23 cellular contexts compared by ENCODE assay signal in genomic region chr17:4928881-4929280, GRCh38. TPM values are rescaled to one million over a fixed set of nuclear protein-coding genes. Genes with fewer than 3 reads are reported as not detected.
A peak's percentile ranks its signal among the peaks of the same experiment; 100 is the strongest.
DNase-seq lines count a peak whose midpoint lies in the region; FAIRE-seq and TF ChIP-seq lines count a peak whose summit lies in the region.
"Had no signal": no experiment of that assay in that cellular context is flagged by ENCODE, and none has a peak within 500 bp of the region (broad histone marks: within the 10 kb centered on the region; RNA-seq: fewer than 3 reads in every experiment).

No MANE protein-coding gene starts in this region.

- no peak overlapping the region for H3K56ac ChIP-seq in H1 (replicated peaks; ENCODE audit: insufficient read length, low read depth, low read length)

- peaks cover 0 to 2% (median 0%) of the 10 kb centered on the region in 4 experiments; a peak in 1 of 8 replicates for H3K36me3 ChIP-seq in H1 (ENCODE audit: control insufficient read depth in 2 of 4, insufficient read depth in 4 of 4, low read length in 3 of 4)
- H3K36me3 ChIP-seq in endothelial cell of umbilical vein (ENCODE audit: control insufficient read depth in 2 of 2, extremely low read depth in 1 of 2, insufficient read depth in 2 of 2, low read length in 2 of 2): no peaks in the 10 kb centered on the region

- no peaks in the 10 kb centered on the region for H4K20me1 ChIP-seq in H1 (replicated peaks in 1 of 2; ENCODE audit: control insufficient read depth in 1 of 2, insufficient read depth in 2 of 2, low read length in 2 of 2)
- no peaks in the 10 kb centered on the region for H4K20me1 ChIP-seq in endothelial cell of umbilical vein (replicated peaks; ENCODE audit: control insufficient read depth, extremely low read depth, insufficient read depth, low read length)

- no peak overlapping the region for H2BK20ac ChIP-seq in H1 (ENCODE audit: low read length)

- DNase-seq in activated naive CD4-positive, alpha-beta T cell treated with anti-CD3 and anti-CD28 coated beads for 36 hours: no peak
- DNase-seq in H1 (ENCODE audit: low read depth in 1 of 2, low spot score in 2 of 2) (no peak), endothelial cell of umbilical vein (ENCODE audit: low read depth, low spot score) (no peak), iPS-NIHi11 (ENCODE audit: low spot score) (no peak), occipital lobe (lab: John Stamatoyannopoulos, UW) (no peak)
- DNase-seq: AML-193; CD4-positive, alpha-beta memory T cell; CD8-positive, alpha-beta memory T cell; COR-L47; DMS79 treated with DMSO at 0.1 percent for 48 hours; GF-D8 had no signal

- H3K9ac ChIP-seq in H1 (replicated peaks in 1 of 4; ENCODE audit: extremely low read depth in 1 of 4, low read depth in 3 of 4, low read length in 3 of 4): no peak overlapping the region
- no peak overlapping the region for H3K9ac ChIP-seq in endothelial cell of umbilical vein (replicated peaks; ENCODE audit: extremely low read depth, insufficient read depth, low read length)
- H3K9ac ChIP-seq: BLaER1 treated with 17β-estradiol and CSF1 and Interleukin-3, amounts not matched to agents 10 nM and 100 nM had no signal

- no peak overlapping the region for H2BK5ac ChIP-seq in H1 (ENCODE audit: low read depth, low read length)

- H3K4me2 ChIP-seq in H1 (ENCODE audit: insufficient read depth in 1 of 2, low read depth in 2 of 2, low read length in 2 of 2) (no peak overlapping the region), endothelial cell of umbilical vein (ENCODE audit: insufficient read depth, low read length) (no peak overlapping the region)
- H3K4me2 ChIP-seq: A549; BLaER1 treated with 17β-estradiol and CSF1 and Interleukin-3, amounts not matched to agents 10 nM and 100 nM had no signal

- H3K18ac ChIP-seq in H1 (ENCODE audit: extremely low read depth, low read length): no peak overlapping the region

- no peak overlapping the region for H2AFZ ChIP-seq in H1 (ENCODE audit: low read length)
- no peak overlapping the region for H2AFZ ChIP-seq in endothelial cell of umbilical vein (ENCODE audit: low read depth, low read length)

- no peak overlapping the region for H4K5ac ChIP-seq in H1 (ENCODE audit: insufficient read length, low read depth, low read length)

- H3K23me2 ChIP-seq in H1 (ENCODE audit: low read depth, low read length): no peaks in the 10 kb centered on the region

- no peaks in the 10 kb centered on the region for H3K79me1 ChIP-seq in H1 (ENCODE audit: low read depth, low read length)

- dilution Hi-C loops in endothelial cell of umbilical vein (cut with MboI; ENCODE audit: extremely low pct_ligation_motif_present, low sequenced_read_pairs): no loop called here

- TSS peak; percentile 9 for BruUV-seq in endothelial cell of umbilical vein (replicated peaks; lab: Mats Ljungman, UMichigan)

- no peaks in the 10 kb centered on the region; a peak in 1 of 7 replicates for H3K4me1 ChIP-seq in H1 (replicated peaks in 1 of 4; ENCODE audit: control insufficient read depth in 3 of 4, insufficient read depth in 4 of 4, low read length in 3 of 4)
- no peaks in the 10 kb centered on the region for H3K4me1 ChIP-seq in endothelial cell of umbilical vein (ENCODE audit: control insufficient read depth, extremely low read depth, insufficient read depth, low read length)
- H3K4me1 ChIP-seq: A549 had no signal

- H2BK12ac ChIP-seq in H1 (ENCODE audit: low read depth, low read length): no peak overlapping the region

- no peak overlapping the region for H2AK5ac ChIP-seq in H1 (ENCODE audit: low read depth, low read length)

- H3K27ac ChIP-seq in H1 (ENCODE audit: low read depth, low read length): no peak overlapping the region
- no peak overlapping the region for H3K27ac ChIP-seq in endothelial cell of umbilical vein (ENCODE audit: insufficient read depth, low read depth, low read length)
- H3K27ac ChIP-seq: 22Rv1; A549; BLaER1 treated with 17β-estradiol and CSF1 and Interleukin-3, amounts not matched to agents 10 nM and 100 nM; C4-2B had no signal

- H3K79me2 ChIP-seq in H1 (ENCODE audit: control insufficient read depth in 1 of 2, insufficient read depth in 2 of 2, low read length in 2 of 2) (no peaks in the 10 kb centered on the region), endothelial cell of umbilical vein (ENCODE audit: control insufficient read depth, insufficient read depth, low read length) (no peaks in the 10 kb centered on the region)

- 93 to 100% methylated on average over 1 to 17 of the region's 18 CpGs for WGBS in H1 (ENCODE audit: extremely low coverage in 1 of 2, insufficient coverage in 1 of 2, insufficient read length in 1 of 2, insufficient replicate concordance in 2 of 2, low coverage in 1 of 2, low lambda C conversion rate in 2 of 2, missing lambda C conversion rate in 1 of 2), 2 experiments

- H3K9me3 ChIP-seq in H1 (ENCODE audit: insufficient read depth in 2 of 2, low read depth in 1 of 2, low read length in 1 of 2) (no peaks in the 10 kb centered on the region), endothelial cell of umbilical vein (replicated peaks; ENCODE audit: control insufficient read depth, insufficient read depth, low read length) (no peaks in the 10 kb centered on the region)
- H3K9me3 ChIP-seq: A549; BLaER1 treated with 17β-estradiol and CSF1 and Interleukin-3, amounts not matched to agents 10 nM and 100 nM had no signal

- no peak overlapping the region for H3K23ac ChIP-seq in H1 (ENCODE audit: insufficient read length)

- H2BK120ac ChIP-seq in H1 (replicated peaks; ENCODE audit: low read depth, low read length): no peak overlapping the region

- no peak overlapping the region for H4K91ac ChIP-seq in H1 (replicated peaks; ENCODE audit: insufficient read length, low read length)

- H3K14ac ChIP-seq in H1 (ENCODE audit: insufficient read length): no peak overlapping the region

- H3K9me3 Mint-ChIP-seq in activated naive CD4-positive, alpha-beta T cell treated with anti-CD3 and anti-CD28 coated beads, Interleukin-2, amount 50 U/mL, for 24 hours: no peaks in the 10 kb centered on the region
- H3K9me3 Mint-ChIP-seq in activated naive CD4-positive, alpha-beta T cell treated with anti-CD3 and anti-CD28 coated beads for 36 hours: no peaks in the 10 kb centered on the region
- H3K9me3 Mint-ChIP-seq: CD8-positive, alpha-beta memory T cell had no signal

- H3K4me3 Mint-ChIP-seq in activated naive CD4-positive, alpha-beta T cell treated with anti-CD3 and anti-CD28 coated beads, Interleukin-2, amount 50 U/mL, for 24 hours: no peak overlapping the region
- H3K4me3 Mint-ChIP-seq in activated naive CD4-positive, alpha-beta T cell treated with anti-CD3 and anti-CD28 coated beads for 36 hours: no peak overlapping the region
- H3K4me3 Mint-ChIP-seq: B cell; CD4-positive, alpha-beta memory T cell; CD8-positive, alpha-beta memory T cell had no signal

- no peaks in the 10 kb centered on the region for H3K27me3 Mint-ChIP-seq in activated naive CD4-positive, alpha-beta T cell treated with anti-CD3 and anti-CD28 coated beads, Interleukin-2, amount 50 U/mL, for 24 hours
- peaks cover 1% of the 10 kb centered on the region for H3K27me3 Mint-ChIP-seq in activated naive CD4-positive, alpha-beta T cell treated with anti-CD3 and anti-CD28 coated beads for 36 hours (ENCODE audit: low read depth)
- H3K27me3 Mint-ChIP-seq: CD4-positive, alpha-beta memory T cell; CD8-positive, alpha-beta memory T cell had no signal

- TF ChIP-seq EP300 in H1 (IDR thresholded peaks at IDR 0.05; ENCODE audit: borderline replicate concordance in 1 of 2, low read depth in 2 of 2, low read length in 2 of 2): no peak

- H3K4me1 Mint-ChIP-seq in activated naive CD4-positive, alpha-beta T cell treated with anti-CD3 and anti-CD28 coated beads, Interleukin-2, amount 50 U/mL, for 24 hours: peaks cover 9% of the 10 kb centered on the region
- peaks cover 6% of the 10 kb centered on the region for H3K4me1 Mint-ChIP-seq in activated naive CD4-positive, alpha-beta T cell treated with anti-CD3 and anti-CD28 coated beads for 36 hours (ENCODE audit: low read depth)

- no peak overlapping the region for H2BK15ac ChIP-seq in H1 (ENCODE audit: low read length)

- TF ChIP-seq CTCF in H1 (IDR thresholded peaks at IDR 0.05; ENCODE audit: control extremely low read depth in 1 of 3, insufficient read depth in 1 of 3, low read depth in 1 of 3, low read length in 3 of 3): no peak
- TF ChIP-seq CTCF in endothelial cell of umbilical vein (IDR thresholded peaks at IDR 0.05; ENCODE audit: extremely low read depth in 1 of 2, insufficient read depth in 1 of 2, low read depth in 1 of 2, low read length in 2 of 2): no peak

- no peak for FAIRE-seq in H1 (lab: Jason Lieb, UNC)
- FAIRE-seq in endothelial cell of umbilical vein (lab: Jason Lieb, UNC): no peak
- FAIRE-seq: A549, D721Med, G401.6, GM12891, GM19239 had no signal

- intact Hi-C loops in activated naive CD4-positive, alpha-beta T cell treated with anti-CD3 and anti-CD28 coated beads for 36 hours (cut with micrococcal nuclease): no loop called here
- intact Hi-C loops in endothelial cell of umbilical vein (cut with micrococcal nuclease): no loop called here

- no peak for TF ChIP-seq RAD21 in H1 (IDR thresholded peaks at IDR 0.05 in 1 of 2, conservative IDR thresholded peaks at IDR 0.05 in 1 of 2; ENCODE audit: low read depth in 2 of 2, low read length in 2 of 2)

- CTCF ChIA-PET in activated naive CD4-positive, alpha-beta T cell treated with anti-CD3 and anti-CD28 coated beads for 36 hours (lab: Charles Lee): no interaction called here
- CTCF ChIA-PET in H1 (lab: Charles Lee; ENCODE audit: partially characterized antibody) (interaction anchor here (1.0 to 1.1 kb wide), 3 partner anchors 10 to 28 kb away, joined by 3 to 4 read pairs (median 3); no protein-coding TSS in a partner anchor), endothelial cell of umbilical vein (lab: Charles Lee) (interaction anchor here (1.7 kb wide), 1 partner anchor 9 kb away, joined by 6 read pairs; no protein-coding TSS in a partner anchor)

- TF ChIP-seq POLR2A in H1 (IDR thresholded peaks at IDR 0.05; ENCODE audit: control extremely low read depth in 1 of 2, low read depth in 2 of 2, low read length in 2 of 2): no peak
- TF ChIP-seq POLR2A in endothelial cell of umbilical vein (IDR thresholded peaks at IDR 0.05; ENCODE audit: low read depth, low read length): no peak

- H3K36me3 Mint-ChIP-seq in activated naive CD4-positive, alpha-beta T cell treated with anti-CD3 and anti-CD28 coated beads, Interleukin-2, amount 50 U/mL, for 24 hours: no peaks in the 10 kb centered on the region
- peaks cover 3% of the 10 kb centered on the region for H3K36me3 Mint-ChIP-seq in activated naive CD4-positive, alpha-beta T cell treated with anti-CD3 and anti-CD28 coated beads for 36 hours (ENCODE audit: low read depth)

- H3K27ac Mint-ChIP-seq in activated naive CD4-positive, alpha-beta T cell treated with anti-CD3 and anti-CD28 coated beads, Interleukin-2, amount 50 U/mL, for 24 hours: peak overlapping the region; percentile 37
- H3K27ac Mint-ChIP-seq in activated naive CD4-positive, alpha-beta T cell treated with anti-CD3 and anti-CD28 coated beads for 36 hours: no peak overlapping the region
- H3K27ac Mint-ChIP-seq: B cell; CD8-positive, alpha-beta memory T cell had no signal

- no peak overlapping the region for H3K4ac ChIP-seq in H1 (replicated peaks; ENCODE audit: insufficient read length, low read depth, low read length)

- H3K27me3 ChIP-seq in H1 (replicated peaks in 1 of 4; ENCODE audit: control insufficient read depth in 3 of 4, extremely low read depth in 1 of 4, insufficient read depth in 3 of 4, low read length in 3 of 4) (no peaks in the 10 kb centered on the region), endothelial cell of umbilical vein (ENCODE audit: control insufficient read depth in 2 of 2, insufficient read depth in 2 of 2, low read length in 2 of 2) (no peaks in the 10 kb centered on the region)
- H3K27me3 ChIP-seq: BLaER1 treated with 17β-estradiol and CSF1 and Interleukin-3, amounts not matched to agents 10 nM and 100 nM had no signal

- 0 out of 2 replicates have a peak overlapping the region, but pooled peaks have one; percentile 25 for H4K8ac ChIP-seq in H1 (ENCODE audit: extremely low read depth, insufficient read depth, low read length)

- no peak overlapping the region for H3K4me3 ChIP-seq in H1 (ENCODE audit: extremely low read depth in 1 of 4, insufficient read depth in 2 of 4, low read depth in 3 of 4, low read length in 4 of 4)
- no peak overlapping the region for H3K4me3 ChIP-seq in endothelial cell of umbilical vein (replicated peaks in 1 of 3; ENCODE audit: insufficient read depth in 1 of 3, low read depth in 1 of 3, low read length in 3 of 3)
- H3K4me3 ChIP-seq: A549; BLaER1 treated with 17β-estradiol and CSF1 and Interleukin-3, amounts not matched to agents 10 nM and 100 nM had no signal

- no peaks in the 10 kb centered on the region for H3K9me1 ChIP-seq in endothelial cell of umbilical vein (replicated peaks; ENCODE audit: control insufficient read depth, extremely low read depth, insufficient read depth, low read length)

- POLR2A ChIA-PET in H1 (lab: Charles Lee; ENCODE audit: partially characterized antibody) (interaction anchor here (0.7 to 7.3 kb wide), 7 partner anchors 9 to 20 kb away, joined by 3 to 60 read pairs (median 7); partner anchors contain the start of genes PFN1, RNF167 and SLC25A11), endothelial cell of umbilical vein (lab: Charles Lee) (no interaction called here)

RNA-seq across cellular contexts. Expression of gene GP1BA, which starts 3.2 kb away (rescaled TPM):
- not detected for total RNA-seq in activated naive CD4-positive, alpha-beta T cell treated with anti-CD3 and anti-CD28 coated beads for 36 hours
- not detected in 2 replicates for total RNA-seq in H1 (2021; fragmentation: NEBNext Ultra II Directional; extraction: Animal tissue kit (Norgen Biotek cat#: 25700))
- polyA plus RNA-seq in H1 (2011; rRNA removed): not detected in 2 replicates
- polyA plus RNA-seq in H1 (2011; cell fraction: cytosol; rRNA removed): not detected
- not detected for polyA plus RNA-seq in H1 (2011; cell fraction: nucleus; rRNA removed)
- 1.6 to 3.1 TPM (median 2.6 TPM) in 4 replicates for polyA plus RNA-seq in H1 (2012, experiment 1 of 2)
- 1.2 TPM for polyA plus RNA-seq in H1 (2012, experiment 2 of 2)
- not detected for polyA plus RNA-seq in H1 (2013, experiment 1 of 2)
- not detected for polyA plus RNA-seq in H1 (2013, experiment 2 of 2)
- not detected in 2 replicates for polyA minus RNA-seq in H1 (2011; rRNA and poly(A)+ RNA removed)
- not detected for polyA minus RNA-seq in H1 (2011; cell fraction: cytosol; rRNA and poly(A)+ RNA removed)
- polyA minus RNA-seq in H1 (2011; cell fraction: nucleus; rRNA and poly(A)+ RNA removed): not detected
- total RNA-seq in endothelial cell of umbilical vein: not detected in 2 replicates
- not detected in 2 replicates for polyA plus RNA-seq in endothelial cell of umbilical vein
- not detected in 2 replicates for polyA plus RNA-seq in endothelial cell of umbilical vein (2011; cell fraction: cytosol; rRNA removed)
- not detected in 2 replicates for polyA plus RNA-seq in endothelial cell of umbilical vein (2011; cell fraction: nucleus; rRNA removed)
- polyA plus RNA-seq in endothelial cell of umbilical vein (2012): 0.35 and 0.70 TPM in 2 replicates
- polyA minus RNA-seq in endothelial cell of umbilical vein: not detected in 2 replicates
- polyA minus RNA-seq in endothelial cell of umbilical vein (2011; cell fraction: cytosol; rRNA and poly(A)+ RNA removed): not detected
- polyA minus RNA-seq in endothelial cell of umbilical vein (2011; cell fraction: nucleus; rRNA and poly(A)+ RNA removed): not detected in 2 replicates
- not detected for total RNA-seq in occipital lobe
- total RNA-seq: A172; B cell; CD4-positive, alpha-beta memory T cell; CD8-positive, alpha-beta memory T cell had no signal
- polyA plus RNA-seq: A549; BJ; CD4-positive, alpha-beta memory T cell; CD8-positive, alpha-beta memory T cell had no signal

RNA-seq across cellular contexts. Expression of gene SLC25A11, which starts 11.0 kb away (rescaled TPM):
- 10 to 100 TPM; 63.8 to 65.2 TPM for total RNA-seq in activated naive CD4-positive, alpha-beta T cell treated with anti-CD3 and anti-CD28 coated beads for 36 hours
- total RNA-seq in H1 (2021; fragmentation: NEBNext Ultra II Directional; extraction: Animal tissue kit (Norgen Biotek cat#: 25700)): 55.9 and 65.2 TPM in 2 replicates
- polyA plus RNA-seq in H1 (2011; rRNA removed): 97.0 and 136 TPM in 2 replicates
- 79.9 TPM for polyA plus RNA-seq in H1 (2011; cell fraction: cytosol; rRNA removed)
- polyA plus RNA-seq in H1 (2011; cell fraction: nucleus; rRNA removed): 129 TPM
- polyA plus RNA-seq in H1 (2012, experiment 1 of 2): 33.7 to 73.1 TPM (median 65.0 TPM) in 4 replicates
- 73.8 TPM for polyA plus RNA-seq in H1 (2012, experiment 2 of 2)
- 45.3 TPM for polyA plus RNA-seq in H1 (2013, experiment 1 of 2)
- polyA plus RNA-seq in H1 (2013, experiment 2 of 2): 46.5 TPM
- polyA minus RNA-seq in H1 (2011; rRNA and poly(A)+ RNA removed): 58.4 and 65.8 TPM in 2 replicates
- polyA minus RNA-seq in H1 (2011; cell fraction: cytosol; rRNA and poly(A)+ RNA removed): 24.7 TPM
- polyA minus RNA-seq in H1 (2011; cell fraction: nucleus; rRNA and poly(A)+ RNA removed): 61.7 TPM
- total RNA-seq in endothelial cell of umbilical vein: 50.2 and 58.2 TPM in 2 replicates
- polyA plus RNA-seq in endothelial cell of umbilical vein: 95.2 and 110 TPM in 2 replicates
- 58.8 and 69.9 TPM in 2 replicates for polyA plus RNA-seq in endothelial cell of umbilical vein (2011; cell fraction: cytosol; rRNA removed)
- polyA plus RNA-seq in endothelial cell of umbilical vein (2011; cell fraction: nucleus; rRNA removed): 36.2 and 41.8 TPM in 2 replicates
- 43.6 and 61.0 TPM in 2 replicates for polyA plus RNA-seq in endothelial cell of umbilical vein (2012)
- polyA minus RNA-seq in endothelial cell of umbilical vein: 49.5 and 53.3 TPM in 2 replicates
- polyA minus RNA-seq in endothelial cell of umbilical vein (2011; cell fraction: cytosol; rRNA and poly(A)+ RNA removed): 31.9 TPM
- polyA minus RNA-seq in endothelial cell of umbilical vein (2011; cell fraction: nucleus; rRNA and poly(A)+ RNA removed): 16.2 and 18.0 TPM in 2 replicates
- total RNA-seq in occipital lobe: 44.6 TPM

RNA-seq across cellular contexts. Expression of gene RNF167, which starts 11.2 kb away (rescaled TPM):
- 100 to 1,000 TPM; 133 to 140 TPM for total RNA-seq in activated naive CD4-positive, alpha-beta T cell treated with anti-CD3 and anti-CD28 coated beads for 36 hours
- total RNA-seq in H1 (2021; fragmentation: NEBNext Ultra II Directional; extraction: Animal tissue kit (Norgen Biotek cat#: 25700)): 140 and 147 TPM in 2 replicates
- polyA plus RNA-seq in H1 (2011; rRNA removed): 281 and 284 TPM in 2 replicates
- 157 TPM for polyA plus RNA-seq in H1 (2011; cell fraction: cytosol; rRNA removed)
- polyA plus RNA-seq in H1 (2011; cell fraction: nucleus; rRNA removed): 259 TPM
- polyA plus RNA-seq in H1 (2012, experiment 1 of 2): 183 to 210 TPM (median 196 TPM) in 4 replicates
- 259 TPM for polyA plus RNA-seq in H1 (2012, experiment 2 of 2)
- 230 TPM for polyA plus RNA-seq in H1 (2013, experiment 1 of 2)
- 261 TPM for polyA plus RNA-seq in H1 (2013, experiment 2 of 2)
- 107 and 125 TPM in 2 replicates for polyA minus RNA-seq in H1 (2011; rRNA and poly(A)+ RNA removed)
- polyA minus RNA-seq in H1 (2011; cell fraction: cytosol; rRNA and poly(A)+ RNA removed): 101 TPM
- 69.3 TPM for polyA minus RNA-seq in H1 (2011; cell fraction: nucleus; rRNA and poly(A)+ RNA removed)
- 60.2 and 61.0 TPM in 2 replicates for total RNA-seq in endothelial cell of umbilical vein
- polyA plus RNA-seq in endothelial cell of umbilical vein: 87.6 and 121 TPM in 2 replicates
- 89.6 and 94.4 TPM in 2 replicates for polyA plus RNA-seq in endothelial cell of umbilical vein (2011; cell fraction: cytosol; rRNA removed)
- polyA plus RNA-seq in endothelial cell of umbilical vein (2011; cell fraction: nucleus; rRNA removed): 92.1 and 116 TPM in 2 replicates
- 71.6 and 77.0 TPM in 2 replicates for polyA plus RNA-seq in endothelial cell of umbilical vein (2012)
- polyA minus RNA-seq in endothelial cell of umbilical vein: 69.9 and 71.4 TPM in 2 replicates
- 120 TPM for polyA minus RNA-seq in endothelial cell of umbilical vein (2011; cell fraction: cytosol; rRNA and poly(A)+ RNA removed)
- polyA minus RNA-seq in endothelial cell of umbilical vein (2011; cell fraction: nucleus; rRNA and poly(A)+ RNA removed): 18.8 and 28.9 TPM in 2 replicates
- total RNA-seq in occipital lobe: 10.3 TPM

RNA-seq across cellular contexts. Expression of gene PFN1, which starts 19.4 kb away (rescaled TPM):
- 1,000 to 10,000 TPM; 1,812 to 1,876 TPM for total RNA-seq in activated naive CD4-positive, alpha-beta T cell treated with anti-CD3 and anti-CD28 coated beads for 36 hours
- total RNA-seq in H1 (2021; fragmentation: NEBNext Ultra II Directional; extraction: Animal tissue kit (Norgen Biotek cat#: 25700)): 1,355 and 1,387 TPM in 2 replicates
- polyA plus RNA-seq in H1 (2011; rRNA removed) (1,949 and 2,147 TPM in 2 replicates), endothelial cell of umbilical vein (1,577 and 1,770 TPM in 2 replicates)
- polyA plus RNA-seq in H1 (2011; cell fraction: cytosol; rRNA removed): 1,309 TPM
- 1,023 TPM for polyA plus RNA-seq in H1 (2011; cell fraction: nucleus; rRNA removed)
- 1,911 to 2,058 TPM (median 2,001 TPM) in 4 replicates for polyA plus RNA-seq in H1 (2012, experiment 1 of 2)
- 2,250 TPM for polyA plus RNA-seq in H1 (2012, experiment 2 of 2)
- polyA plus RNA-seq in H1 (2013, experiment 1 of 2): 1,621 TPM
- polyA plus RNA-seq in H1 (2013, experiment 2 of 2): 1,713 TPM
- 375 and 437 TPM in 2 replicates for polyA minus RNA-seq in H1 (2011; rRNA and poly(A)+ RNA removed)
- 1,836 TPM for polyA minus RNA-seq in H1 (2011; cell fraction: cytosol; rRNA and poly(A)+ RNA removed)
- polyA minus RNA-seq in H1 (2011; cell fraction: nucleus; rRNA and poly(A)+ RNA removed): 497 TPM
- total RNA-seq in endothelial cell of umbilical vein (1,167 and 1,191 TPM in 2 replicates), occipital lobe (53.0 TPM)
- 1,411 and 1,601 TPM in 2 replicates for polyA plus RNA-seq in endothelial cell of umbilical vein (2011; cell fraction: cytosol; rRNA removed)
- 507 and 521 TPM in 2 replicates for polyA plus RNA-seq in endothelial cell of umbilical vein (2011; cell fraction: nucleus; rRNA removed)
- 1,624 and 1,668 TPM in 2 replicates for polyA plus RNA-seq in endothelial cell of umbilical vein (2012)
- polyA minus RNA-seq in endothelial cell of umbilical vein: 559 and 621 TPM in 2 replicates
- 1,189 TPM for polyA minus RNA-seq in endothelial cell of umbilical vein (2011; cell fraction: cytosol; rRNA and poly(A)+ RNA removed)
- polyA minus RNA-seq in endothelial cell of umbilical vein (2011; cell fraction: nucleus; rRNA and poly(A)+ RNA removed): 141 and 191 TPM in 2 replicates

RNA-seq across cellular contexts. Expression of gene ENO3, which starts 22.0 kb away (rescaled TPM):
- 10 to 100 TPM; 26.7 to 28.9 TPM for total RNA-seq in activated naive CD4-positive, alpha-beta T cell treated with anti-CD3 and anti-CD28 coated beads for 36 hours
- 24.1 and 25.7 TPM in 2 replicates for total RNA-seq in H1 (2021; fragmentation: NEBNext Ultra II Directional; extraction: Animal tissue kit (Norgen Biotek cat#: 25700))
- polyA plus RNA-seq in H1 (2011; rRNA removed) (25.0 and 36.4 TPM in 2 replicates), endothelial cell of umbilical vein (5.9 and 6.5 TPM in 2 replicates)
- 40.3 TPM for polyA plus RNA-seq in H1 (2011; cell fraction: cytosol; rRNA removed)
- polyA plus RNA-seq in H1 (2011; cell fraction: nucleus; rRNA removed): 152 TPM
- polyA plus RNA-seq in H1 (2012, experiment 1 of 2): 25.0 to 36.7 TPM (median 34.0 TPM) in 4 replicates
- polyA plus RNA-seq in H1 (2012, experiment 2 of 2): 31.1 TPM
- polyA plus RNA-seq in H1 (2013, experiment 1 of 2): 19.9 TPM
- polyA plus RNA-seq in H1 (2013, experiment 2 of 2): 16.5 TPM
- 14.4 and 17.4 TPM in 2 replicates for polyA minus RNA-seq in H1 (2011; rRNA and poly(A)+ RNA removed)
- polyA minus RNA-seq in H1 (2011; cell fraction: cytosol; rRNA and poly(A)+ RNA removed): 12.0 TPM
- 20.1 TPM for polyA minus RNA-seq in H1 (2011; cell fraction: nucleus; rRNA and poly(A)+ RNA removed)
- total RNA-seq in endothelial cell of umbilical vein (5.1 and 5.5 TPM in 2 replicates), occipital lobe (2.3 TPM)
- polyA plus RNA-seq in endothelial cell of umbilical vein (2011; cell fraction: cytosol; rRNA removed): 1.6 and 2.1 TPM in 2 replicates
- 42.3 and 47.5 TPM in 2 replicates for polyA plus RNA-seq in endothelial cell of umbilical vein (2011; cell fraction: nucleus; rRNA removed)
- 4.4 and 4.5 TPM in 2 replicates for polyA plus RNA-seq in endothelial cell of umbilical vein (2012)
- 1.4 and 2.1 TPM in 2 replicates for polyA minus RNA-seq in endothelial cell of umbilical vein
- 30.8 TPM for polyA minus RNA-seq in endothelial cell of umbilical vein (2011; cell fraction: cytosol; rRNA and poly(A)+ RNA removed)
- 2.9 and 4.3 TPM in 2 replicates for polyA minus RNA-seq in endothelial cell of umbilical vein (2011; cell fraction: nucleus; rRNA and poly(A)+ RNA removed)
